20 cellular contexts compared by ENCODE assay signal in genomic region chr18:45860492-45860891, GRCh38. TPM values are rescaled to one million over a fixed set of nuclear protein-coding genes. Genes with fewer than 3 reads are reported as not detected.
DNase-seq lines count a peak whose midpoint lies in the region; ATAC-seq and TF ChIP-seq lines count a peak whose summit lies in the region.
"Had no signal": no experiment of that assay in that cellular context is flagged by ENCODE, and none has a peak within 500 bp of the region (broad histone marks: within the 10 kb centered on the region; RNA-seq: fewer than 3 reads in every experiment).

No MANE protein-coding gene starts in this region.

- H3K4me1 Mint-ChIP-seq in MCF 10A (ENCODE audit: insufficient read depth, unreplicated experiment) (no peaks in the 10 kb centered on the region), nephron progenitor cell (no peaks in the 10 kb centered on the region)
- H3K4me1 Mint-ChIP-seq: B cell, CD14-positive monocyte had no signal

- POLR2A ChIA-PET in MCF 10A (lab: Yijun Ruan, JAX) = no interaction called here

- H3K4me3 Mint-ChIP-seq in MCF 10A (ENCODE audit: unreplicated experiment) (no peak overlapping the region), nephron progenitor cell (no peak overlapping the region)
- H3K4me3 Mint-ChIP-seq: B cell; CD14-positive monocyte; CD4-positive, alpha-beta T cell; CD8-positive, alpha-beta memory T cell had no signal

- H3K27me3 ChIP-seq in breast epithelium (no peaks in the 10 kb centered on the region), brain microvascular endothelial cell (replicated peaks) (no peaks in the 10 kb centered on the region), lower lobe of right lung (ENCODE audit: low read depth) (no peaks in the 10 kb centered on the region)
- H3K27me3 ChIP-seq: BLaER1 had no signal

- CTCF ChIA-PET in MCF 10A (lab: Yijun Ruan, JAX) = interaction anchor here (1.1 kb wide), 1 partner anchor 10 kb away, joined by 3 read pairs; no protein-coding TSS in a partner anchor

- H3K27ac ChIP-seq in breast epithelium = no peak overlapping the region
- peak overlapping the region; percentile 49 for H3K27ac ChIP-seq in brain microvascular endothelial cell
- no peak overlapping the region for H3K27ac ChIP-seq in lower lobe of right lung
- H3K27ac ChIP-seq: 22Rv1, BLaER1, GM23248 had no signal

- no peaks in the 10 kb centered on the region for H3K27me3 Mint-ChIP-seq in MCF 10A (ENCODE audit: insufficient read depth, unreplicated experiment)
- no peaks in the 10 kb centered on the region for H3K27me3 Mint-ChIP-seq in nephron progenitor cell (ENCODE audit: low read depth, poor library complexity)
- H3K27me3 Mint-ChIP-seq: B cell; CD4-positive, alpha-beta T cell; CD8-positive, alpha-beta memory T cell had no signal

- H3K36me3 Mint-ChIP-seq in MCF 10A (ENCODE audit: insufficient read depth, unreplicated experiment) (peaks cover 70% of the 10 kb centered on the region), nephron progenitor cell (ENCODE audit: low read depth) (peaks cover 93% of the 10 kb centered on the region)

- no peak for TF ChIP-seq POLR2A in breast epithelium (IDR thresholded peaks at IDR 0.05)

- DNase-seq in MCF 10A (ENCODE audit: unreplicated experiment) = no peak
- DNase-seq in breast epithelium (ENCODE audit: low spot score in 2 of 2) = no peak
- no peak for DNase-seq in brain microvascular endothelial cell
- DNase-seq in nephron progenitor cell = no peak
- no peak for DNase-seq in lower lobe of right lung
- DNase-seq in stimulated activated CD4-positive, alpha-beta T cell treated with anti-CD3 and anti-CD28 coated beads, Interleukin-4, amount 100 ng/mL, for 24 hours = no peak
- DNase-seq: CD4-positive, alpha-beta T cell; CD8-positive, alpha-beta memory T cell; DMS 273 treated with DMSO at 0.1 percent for 48 hours; DMS79; EL; GDM1; GM23248; H7; HCEC 1CT had no signal

- in situ Hi-C loops in brain microvascular endothelial cell (cut with HindIII; ENCODE audit: low pct_ligation_motif_present, low sequenced_read_pairs) = no loop called here

- no TSS peak for BruUV-seq in MCF 10A (replicated peaks; lab: Mats Ljungman, UMichigan)

- H3K4me1 ChIP-seq in breast epithelium = no peaks in the 10 kb centered on the region
- no peaks in the 10 kb centered on the region for H3K4me1 ChIP-seq in lower lobe of right lung
- H3K4me1 ChIP-seq: BLaER1 had no signal

- H3K36me3 ChIP-seq in breast epithelium = no peaks in the 10 kb centered on the region
- peaks cover 66% of the 10 kb centered on the region for H3K36me3 ChIP-seq in brain microvascular endothelial cell (replicated peaks)
- peaks cover 99% of the 10 kb centered on the region for H3K36me3 ChIP-seq in lower lobe of right lung

- H3K27ac Mint-ChIP-seq in MCF 10A (ENCODE audit: low read depth, unreplicated experiment) (peak overlapping the region; percentile 9), nephron progenitor cell (peak overlapping the region; percentile 49)
- H3K27ac Mint-ChIP-seq: B cell; CD4-positive, alpha-beta T cell had no signal

- intact Hi-C loops in MCF 10A (cut with micrococcal nuclease) = no loop called here
- intact Hi-C loops in breast epithelium (cut with DNase I; ENCODE audit: low total_unique reads) = no loop called here
- intact Hi-C loops in lower lobe of right lung (cut with DNase I) = no loop called here

- ATAC-seq in lower lobe of right lung = no peak
- ATAC-seq: GM12878 had no signal

- H3K9me3 Mint-ChIP-seq in MCF 10A (ENCODE audit: unreplicated experiment) = no peaks in the 10 kb centered on the region
- H3K9me3 Mint-ChIP-seq in nephron progenitor cell = peaks cover 9% of the 10 kb centered on the region
- H3K9me3 Mint-ChIP-seq: CD4-positive, alpha-beta T cell; CD8-positive, alpha-beta memory T cell had no signal

- TF ChIP-seq CTCF in MCF 10A (IDR thresholded peaks at IDR 0.05; ENCODE audit: unreplicated experiment) = no peak
- TF ChIP-seq CTCF in breast epithelium (IDR thresholded peaks at IDR 0.05) = no peak
- TF ChIP-seq CTCF in brain microvascular endothelial cell (IDR thresholded peaks at IDR 0.05; ENCODE audit: low read depth, low read length, missing control alignments) = no peak
- no peak for TF ChIP-seq CTCF in nephron progenitor cell (IDR thresholded peaks at IDR 0.05)
- no peak for TF ChIP-seq CTCF in lower lobe of right lung (IDR thresholded peaks at IDR 0.05)

- H3K4me3 ChIP-seq in breast epithelium (no peak overlapping the region), brain microvascular endothelial cell (ENCODE audit: low read depth, low read length) (no peak overlapping the region), lower lobe of right lung (no peak overlapping the region)
- H3K4me3 ChIP-seq: BLaER1, GM12878, GM23248 had no signal

- H3K9me3 ChIP-seq in breast epithelium (no peaks in the 10 kb centered on the region), lower lobe of right lung (no peaks in the 10 kb centered on the region)
- H3K9me3 ChIP-seq: BLaER1 had no signal

RNA-seq across cellular contexts. Expression of gene SIGLEC15, which starts 35.0 kb away (rescaled TPM):
- not detected in 2 replicates for total RNA-seq in MCF 10A (2022)
- total RNA-seq in breast epithelium = 1 to 10 TPM in 1 of 3 donors, under 1 TPM in 2; 0.16 to 1.5 (median 0.66) TPM
- 0.35 TPM for total RNA-seq in lower lobe of right lung
- total RNA-seq: B cell; CD4-positive, alpha-beta T cell; CD8-positive, alpha-beta memory T cell; H7 had no signal
